ENCODE assay signal across 14 cellular contexts in the genomic region with DNA sequence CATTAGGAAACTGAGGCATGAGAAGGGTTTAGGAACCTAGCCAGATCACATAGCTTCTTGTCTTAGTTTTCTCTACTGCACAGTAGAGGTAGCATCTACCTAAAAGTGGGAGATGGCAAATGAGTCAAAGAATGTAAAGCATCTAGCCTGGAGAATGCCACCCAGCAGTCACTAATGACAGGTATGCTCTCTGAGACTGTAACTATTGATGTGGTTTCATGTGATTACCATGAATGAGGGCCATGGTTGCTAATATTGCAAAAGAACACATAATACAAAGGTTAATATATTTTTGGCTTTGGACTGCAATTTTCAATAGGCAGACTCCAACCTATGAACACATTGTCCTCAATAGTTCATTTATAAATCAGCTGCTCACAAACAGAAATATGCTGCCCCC.
DNase-seq lines count a peak whose midpoint lies in the region; ATAC-seq and TF ChIP-seq lines count a peak whose summit lies in the region.
"Had no signal": no experiment of that assay in that cellular context is flagged by ENCODE, and none has a peak within 500 bp of the region (broad histone marks: within the 10 kb centered on the region; RNA-seq: fewer than 3 reads in every experiment).

No MANE protein-coding gene starts in this region.

- no peak overlapping the region for H3K18ac ChIP-seq in mesendoderm (ENCODE audit: low read length)

- H4K5ac ChIP-seq in mesendoderm (ENCODE audit: low read length) = no peak overlapping the region

- no peaks in the 10 kb centered on the region for H3F3A ChIP-seq in PC-9 (ENCODE audit: insufficient read depth, low read depth)

- H3K36me3 ChIP-seq in BLaER1 = no peaks in the 10 kb centered on the region
- H3K36me3 ChIP-seq in PC-9 (ENCODE audit: low read depth) = no peaks in the 10 kb centered on the region
- H3K36me3 ChIP-seq in mesendoderm (ENCODE audit: control insufficient read depth, insufficient read depth, low read length) = no peaks in the 10 kb centered on the region
- no peaks in the 10 kb centered on the region for H3K36me3 ChIP-seq in prostate gland

- peak overlapping the region; percentile 99 for H3K27ac Mint-ChIP-seq in endothelial cell (ENCODE audit: unreplicated experiment)

- H3K79me2 ChIP-seq in PC-9 (ENCODE audit: low read depth) (no peaks in the 10 kb centered on the region), mesendoderm (ENCODE audit: control insufficient read depth, insufficient read depth, low read length) (no peaks in the 10 kb centered on the region)

- no peak overlapping the region for H2BK5ac ChIP-seq in mesendoderm (ENCODE audit: low read length)

- H3K27ac ChIP-seq in BLaER1 = no peak overlapping the region
- no peak overlapping the region for H3K27ac ChIP-seq in PC-9
- H3K27ac ChIP-seq in mesendoderm (ENCODE audit: low read depth, low read length) = no peak overlapping the region
- no peak overlapping the region for H3K27ac ChIP-seq in prostate gland
- H3K27ac ChIP-seq: C4-2B had no signal

- no peaks in the 10 kb centered on the region for H3K36me3 Mint-ChIP-seq in endothelial cell (ENCODE audit: low read depth, unreplicated experiment)
- H3K36me3 Mint-ChIP-seq: CD4-positive, alpha-beta memory T cell had no signal

- no TSS peak for BruUV-seq in PC-9 (replicated peaks; lab: Mats Ljungman, UMichigan)

- CTCF ChIA-PET in PC-9 (lab: Charles Lee) = no interaction called here

- H2AK5ac ChIP-seq in mesendoderm (ENCODE audit: low read length) = no peak overlapping the region

- no peak overlapping the region for H2BK120ac ChIP-seq in mesendoderm (ENCODE audit: low read depth, low read length)

- H3K79me1 ChIP-seq in mesendoderm (ENCODE audit: low read length) = no peaks in the 10 kb centered on the region

- ATAC-seq in HG02759 (IDR thresholded peaks at IDR 0.05; ENCODE audit: unreplicated experiment) = no peak

- no peak overlapping the region for H2BK15ac ChIP-seq in mesendoderm (replicated peaks; ENCODE audit: low read depth)

- DNase-seq in PC-9 (peak in 1 of 2 experiments; percentile 42), endothelial cell (ENCODE audit: low spot score) (no peak), mesendoderm (peak; percentile 81), AG08395 (ENCODE audit: low spot score) (no peak), prostate gland (ENCODE audit: low spot score) (no peak), GDM1 (lab: John Stamatoyannopoulos, UW) (no peak)
- DNase-seq: 8988T; CD4-positive, alpha-beta memory T cell; DMS79; GOT3; H9 had no signal

- H3K27me3 ChIP-seq in BLaER1 (no peaks in the 10 kb centered on the region), PC-9 (ENCODE audit: insufficient read depth, low read depth) (no peaks in the 10 kb centered on the region), mesendoderm (ENCODE audit: insufficient read depth, low read length, poor library complexity) (no peaks in the 10 kb centered on the region), prostate gland (replicated peaks; ENCODE audit: insufficient read depth) (no peaks in the 10 kb centered on the region)

- no peaks in the 10 kb centered on the region for H3K27me3 Mint-ChIP-seq in endothelial cell (ENCODE audit: unreplicated experiment)
- H3K27me3 Mint-ChIP-seq: CD4-positive, alpha-beta memory T cell had no signal

- no peak overlapping the region for H3K56ac ChIP-seq in mesendoderm (ENCODE audit: low read length)

- no peaks in the 10 kb centered on the region for H3K9me3 Mint-ChIP-seq in endothelial cell (ENCODE audit: unreplicated experiment)

- H4K8ac ChIP-seq in mesendoderm (ENCODE audit: low read depth, low read length) = no peak overlapping the region

- H3K9me3 ChIP-seq in BLaER1 = no peaks in the 10 kb centered on the region
- H3K9me3 ChIP-seq in PC-9 (ENCODE audit: insufficient read depth, low read depth) = no peaks in the 10 kb centered on the region
- H3K9me3 ChIP-seq in prostate gland = no peaks in the 10 kb centered on the region

- H2AFZ ChIP-seq in PC-9 = no peak overlapping the region

- POLR2A ChIA-PET in PC-9 (lab: Charles Lee; ENCODE audit: unreplicated experiment) = no interaction called here

- H3K23ac ChIP-seq in mesendoderm (ENCODE audit: low read length) = no peak overlapping the region

- TF ChIP-seq CTCF in PC-9 (conservative IDR thresholded peaks at IDR 0.05) (no peak), endothelial cell (IDR thresholded peaks at IDR 0.05; ENCODE audit: unreplicated experiment) (no peak), prostate gland (IDR thresholded peaks at IDR 0.05) (no peak)

- no peak overlapping the region for H3K9ac ChIP-seq in BLaER1
- H3K9ac ChIP-seq in mesendoderm (ENCODE audit: low read length) = no peak overlapping the region

- peaks cover 31% of the 10 kb centered on the region for H3K4me1 Mint-ChIP-seq in endothelial cell (ENCODE audit: unreplicated experiment)
- H3K4me1 Mint-ChIP-seq: CD4-positive, alpha-beta memory T cell had no signal

- H3K4me3 ChIP-seq in BLaER1 = no peak overlapping the region
- H3K4me3 ChIP-seq in PC-9 = no peak overlapping the region
- no peak overlapping the region for H3K4me3 ChIP-seq in mesendoderm (ENCODE audit: low read length)
- no peak overlapping the region for H3K4me3 ChIP-seq in prostate gland

- no peak overlapping the region for H3K4me3 Mint-ChIP-seq in endothelial cell (ENCODE audit: unreplicated experiment)
- H3K4me3 Mint-ChIP-seq: CD4-positive, alpha-beta memory T cell; H9 had no signal

- H4K20me1 ChIP-seq in BLaER1 (no peaks in the 10 kb centered on the region), PC-9 (ENCODE audit: insufficient read depth) (no peaks in the 10 kb centered on the region)

- no peak for TF ChIP-seq POLR2A in prostate gland (IDR thresholded peaks at IDR 0.05)

- intact Hi-C loops in PC-9 (cut with micrococcal nuclease; ENCODE audit: unreplicated experiment) (no loop called here), prostate gland (cut with DNase I) (no loop called here)

- H3K4me2 ChIP-seq in BLaER1 = 0 out of 2 replicates have a peak overlapping the region, but pooled peaks have one; percentile 62
- 0 out of 2 replicates have a peak overlapping the region, but pooled peaks have one; percentile 1 for H3K4me2 ChIP-seq in PC-9
- no peak overlapping the region for H3K4me2 ChIP-seq in mesendoderm (ENCODE audit: low read length)

- no peaks in the 10 kb centered on the region for H3K9me2 ChIP-seq in PC-9 (ENCODE audit: insufficient read depth)

- H3K4ac ChIP-seq in mesendoderm (ENCODE audit: low read depth, low read length) = no peak overlapping the region

- H3K4me1 ChIP-seq in BLaER1 = peaks cover 17% of the 10 kb centered on the region
- 0 out of 2 replicates have a peak, but pooled peaks cover 8% of the 10 kb centered on the region for H3K4me1 ChIP-seq in PC-9 (replicated peaks; ENCODE audit: insufficient read depth)
- no peaks in the 10 kb centered on the region for H3K4me1 ChIP-seq in mesendoderm (ENCODE audit: control insufficient read depth, low read depth, low read length)
- H3K4me1 ChIP-seq in prostate gland (replicated peaks) = no peaks in the 10 kb centered on the region
